11 cellular contexts compared by ENCODE assay signal in the genomic region with DNA sequence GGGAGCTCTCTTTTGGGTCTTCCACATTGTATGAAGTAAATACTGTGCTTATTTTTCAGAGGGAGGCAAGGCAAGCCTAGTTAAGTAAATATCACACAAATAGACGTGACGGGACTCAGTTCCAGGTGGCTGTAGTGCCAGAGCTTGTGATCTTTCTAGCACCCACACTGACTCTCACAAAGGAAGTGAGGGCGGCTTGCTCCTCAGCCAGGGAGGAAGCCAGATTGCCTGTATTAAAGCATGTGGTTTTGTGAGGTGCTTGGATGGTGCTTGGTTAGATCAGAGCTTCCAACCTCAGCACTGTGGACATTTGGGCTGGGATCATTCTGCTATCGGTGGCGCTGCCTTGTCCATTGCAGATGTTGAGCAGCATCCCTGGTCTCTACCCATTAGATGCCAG.
A peak's percentile ranks its signal among the peaks of the same experiment; 100 is the strongest.
DNase-seq lines count a peak whose midpoint lies in the region; ATAC-seq and TF ChIP-seq lines count a peak whose summit lies in the region.
"Had no signal": no experiment of that assay in that cellular context is flagged by ENCODE, and none has a peak within 500 bp of the region (broad histone marks: within the 10 kb centered on the region; RNA-seq: fewer than 3 reads in every experiment).

No MANE protein-coding gene starts in this region.

- no peak for TF ChIP-seq CTCF in MCF 10A (IDR thresholded peaks at IDR 0.05; ENCODE audit: unreplicated experiment)

- H3K18ac ChIP-seq in neuronal stem cell (ENCODE audit: low read length), result peak overlapping the region; percentile 58

- no peaks in the 10 kb centered on the region for H3K27me3 ChIP-seq in neuronal stem cell (ENCODE audit: control insufficient read depth in 3 of 3, insufficient read depth in 3 of 3, low read depth in 1 of 3, low read length in 3 of 3)
- H3K27me3 ChIP-seq: right atrium auricular region had no signal

- no peak overlapping the region for H4K8ac ChIP-seq in neuronal stem cell (ENCODE audit: low read depth, low read length)

- no peak overlapping the region for H2AK5ac ChIP-seq in neuronal stem cell (ENCODE audit: low read depth, low read length)

- ATAC-seq in GM21529 (IDR thresholded peaks at IDR 0.05; ENCODE audit: unreplicated experiment) (peak; percentile 93), HG03280 (IDR thresholded peaks at IDR 0.05; ENCODE audit: unreplicated experiment) (peak; percentile 76)
- ATAC-seq: WTC11 had no signal

- H3K27me3 Mint-ChIP-seq in activated naive CD4-positive, alpha-beta T cell treated with anti-CD3 and anti-CD28 coated beads for 36 hours (ENCODE audit: low read depth), result peaks cover 7% of the 10 kb centered on the region
- H3K27me3 Mint-ChIP-seq in MCF 10A (ENCODE audit: insufficient read depth, unreplicated experiment), result peaks cover 18% of the 10 kb centered on the region

- intact Hi-C loops in activated naive CD4-positive, alpha-beta T cell treated with anti-CD3 and anti-CD28 coated beads for 36 hours (cut with micrococcal nuclease), result no loop called here
- intact Hi-C loops in MCF 10A (cut with micrococcal nuclease), result no loop called here

- no peak overlapping the region for H3K27ac Mint-ChIP-seq in activated naive CD4-positive, alpha-beta T cell treated with anti-CD3 and anti-CD28 coated beads for 36 hours
- H3K27ac Mint-ChIP-seq in MCF 10A (ENCODE audit: low read depth, unreplicated experiment), result no peak overlapping the region
- H3K27ac Mint-ChIP-seq: WTC11 had no signal

- BruUV-seq in MCF 10A (replicated peaks; lab: Mats Ljungman, UMichigan), result no TSS peak

- H2AFZ ChIP-seq in neuronal stem cell (ENCODE audit: low read length), result no peak overlapping the region

- no peaks in the 10 kb centered on the region for H3K9me3 ChIP-seq in neuronal stem cell (replicated peaks in 1 of 2; ENCODE audit: control insufficient read depth in 2 of 2, insufficient read depth in 1 of 2, low read depth in 1 of 2, low read length in 2 of 2)
- H3K9me3 ChIP-seq: right atrium auricular region had no signal

- H3K4ac ChIP-seq in neuronal stem cell (ENCODE audit: low read length), result no peak overlapping the region

- no peak overlapping the region for H2BK15ac ChIP-seq in neuronal stem cell (ENCODE audit: low read length)

- H3K79me1 ChIP-seq in neuronal stem cell (ENCODE audit: low read depth, low read length), result no peaks in the 10 kb centered on the region

- no peak overlapping the region for H3K4me3 ChIP-seq in neuronal stem cell (ENCODE audit: low read length in 2 of 2)
- H3K4me3 ChIP-seq: right atrium auricular region had no signal

- peak overlapping the region; percentile 5 for H3K9ac ChIP-seq in neuronal stem cell (ENCODE audit: low read depth, low read length, poor library complexity)

- POLR2A ChIA-PET in MCF 10A (lab: Yijun Ruan, JAX), result no interaction called here

- no peak overlapping the region for H2BK12ac ChIP-seq in neuronal stem cell (ENCODE audit: low read length)

- H3K4me1 ChIP-seq in neuronal stem cell (ENCODE audit: control insufficient read depth in 2 of 2, insufficient read depth in 1 of 2, low read depth in 1 of 2, low read length in 2 of 2), result peaks cover 8 to 10% of the 10 kb centered on the region in 2 donors

- no peak overlapping the region for H2BK5ac ChIP-seq in neuronal stem cell (ENCODE audit: low read length)

- peak; percentile 26 for DNase-seq in activated naive CD4-positive, alpha-beta T cell treated with anti-CD3 and anti-CD28 coated beads for 36 hours
- DNase-seq in activated naive CD4-positive, alpha-beta T cell treated with Interleukin-2 at 50 U/mL for 16 hours, result no peak
- no peak for DNase-seq in neuronal stem cell (ENCODE audit: low spot score)
- DNase-seq in cerebellar nuclear complex (lab: John Stamatoyannopoulos, UW), result no peak
- no peak for DNase-seq in MCF 10A (ENCODE audit: unreplicated experiment)
- DNase-seq in C1 segment of cervical spinal cord (lab: John Stamatoyannopoulos, UW), result no peak
- DNase-seq: mammary epithelial cell had no signal

- no peak overlapping the region for H4K91ac ChIP-seq in neuronal stem cell (ENCODE audit: low read depth, low read length, poor library complexity)

- H3K23ac ChIP-seq in neuronal stem cell (ENCODE audit: low read depth, low read length, poor library complexity), result no peak overlapping the region

- no peaks in the 10 kb centered on the region for H3K36me3 Mint-ChIP-seq in activated naive CD4-positive, alpha-beta T cell treated with anti-CD3 and anti-CD28 coated beads for 36 hours (ENCODE audit: low read depth)
- no peaks in the 10 kb centered on the region for H3K36me3 Mint-ChIP-seq in MCF 10A (ENCODE audit: insufficient read depth, unreplicated experiment)

- H3K4me2 ChIP-seq in neuronal stem cell (ENCODE audit: insufficient read depth, low read length, poor library complexity, severe bottlenecking), result no peak overlapping the region

- no peak overlapping the region for H3K27ac ChIP-seq in neuronal stem cell (replicated peaks; ENCODE audit: low read length)
- H3K27ac ChIP-seq: right atrium auricular region had no signal

- no peak overlapping the region for H3K14ac ChIP-seq in neuronal stem cell (ENCODE audit: low read length)

- no peak overlapping the region for H2BK120ac ChIP-seq in neuronal stem cell (ENCODE audit: low read depth, low read length)

- no CpG with 5 or more reads among the region's 5 CpGs for WGBS in neuronal stem cell (ENCODE audit: extremely low coverage in 2 of 2, insufficient read length in 2 of 2, insufficient replicate concordance in 1 of 2), 2 donors

- H3K9me3 Mint-ChIP-seq in activated naive CD4-positive, alpha-beta T cell treated with anti-CD3 and anti-CD28 coated beads for 36 hours, result no peaks in the 10 kb centered on the region
- no peaks in the 10 kb centered on the region for H3K9me3 Mint-ChIP-seq in MCF 10A (ENCODE audit: unreplicated experiment)

- peaks cover 5 to 9% of the 10 kb centered on the region in 2 donors for H3K36me3 ChIP-seq in neuronal stem cell (replicated peaks in 1 of 2; ENCODE audit: control insufficient read depth in 2 of 2, insufficient read depth in 2 of 2, low read length in 2 of 2)
- H3K36me3 ChIP-seq: right atrium auricular region had no signal

- peaks cover 14% of the 10 kb centered on the region for H3K4me1 Mint-ChIP-seq in activated naive CD4-positive, alpha-beta T cell treated with anti-CD3 and anti-CD28 coated beads for 36 hours (ENCODE audit: low read depth)
- no peaks in the 10 kb centered on the region for H3K4me1 Mint-ChIP-seq in MCF 10A (ENCODE audit: insufficient read depth, unreplicated experiment)

- CTCF ChIA-PET in activated naive CD4-positive, alpha-beta T cell treated with anti-CD3 and anti-CD28 coated beads for 36 hours (lab: Charles Lee), result no interaction called here
- CTCF ChIA-PET in MCF 10A (lab: Yijun Ruan, JAX), result interaction anchor here (1.0 to 1.4 kb wide), 3 partner anchors 82 to 269 kb away, joined by 3 to 4 read pairs (median 3); no protein-coding TSS in a partner anchor

- H3K4me3 Mint-ChIP-seq in activated naive CD4-positive, alpha-beta T cell treated with anti-CD3 and anti-CD28 coated beads for 36 hours, result no peak overlapping the region
- H3K4me3 Mint-ChIP-seq in MCF 10A (ENCODE audit: unreplicated experiment), result no peak overlapping the region
- H3K4me3 Mint-ChIP-seq: WTC11 had no signal
